7 cellular contexts compared by ENCODE assay signal in the genomic region with DNA sequence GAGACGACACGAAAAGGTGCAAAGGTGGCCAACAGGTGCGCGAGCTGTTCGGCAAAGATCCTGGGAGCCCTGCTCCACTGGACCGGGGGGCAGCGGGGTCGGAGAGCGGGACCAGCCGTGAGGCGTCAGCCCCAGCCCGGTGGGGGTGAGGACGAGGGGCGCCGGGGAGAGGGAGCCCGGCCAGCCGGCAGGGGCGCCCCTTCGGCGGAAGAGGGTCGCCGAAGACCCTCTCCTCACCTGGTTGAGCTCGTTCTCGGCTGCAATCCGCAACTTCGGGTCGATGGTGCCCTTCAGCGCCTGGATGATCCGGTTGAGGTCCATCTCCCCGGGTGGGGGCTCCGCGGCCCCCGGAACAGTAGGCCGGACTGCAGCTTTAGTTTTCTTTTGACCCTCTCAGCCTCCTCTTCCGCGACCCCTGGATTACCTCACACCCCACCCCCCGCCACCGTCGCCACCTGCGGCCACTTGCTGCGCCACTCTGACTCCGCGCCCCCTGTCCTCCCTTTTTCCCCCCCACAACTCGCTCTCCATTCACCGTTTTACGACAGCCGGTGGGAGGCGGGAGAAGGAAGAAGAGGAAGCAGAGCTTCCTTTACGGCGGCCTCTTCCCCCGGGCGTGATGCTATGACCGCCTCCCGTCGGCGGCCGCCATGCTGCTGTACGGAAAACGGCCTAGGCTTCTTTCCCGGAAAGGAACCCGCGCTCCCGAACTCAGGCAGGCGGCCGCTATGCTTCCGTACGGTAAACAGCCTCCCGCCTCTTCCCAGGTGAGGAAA. TPM values are rescaled to one million over a fixed set of nuclear protein-coding genes. Genes with fewer than 3 reads are reported as not detected.
DNase-seq lines count a peak whose midpoint lies in the region; ATAC-seq and TF ChIP-seq lines count a peak whose summit lies in the region.

Gene IPO8 (minus strand): TSS at position 543 of the 776 bp plus-strand sequence. CDS start 222 bp downstream, at position 321.

- peaks cover 9% of the 10 kb centered on the region for H3K4me1 ChIP-seq in hepatocyte (ENCODE audit: insufficient read depth)

- peaks cover 44% of the 10 kb centered on the region for H3K79me2 ChIP-seq in hepatocyte

- H3K4me2 ChIP-seq in hepatocyte, result peak within 1 kb of the TSS; percentile 88

- no peaks in the 10 kb centered on the region for H3K9me3 ChIP-seq in hepatocyte (ENCODE audit: low read depth)

- no peaks in the 10 kb centered on the region for H4K20me1 ChIP-seq in hepatocyte (ENCODE audit: insufficient read depth, poor library complexity, severe bottlenecking)

- no peaks in the 10 kb centered on the region for H3K36me3 ChIP-seq in hepatocyte (replicated peaks; ENCODE audit: insufficient read depth, low read depth)

- ATAC-seq in GM18508 (IDR thresholded peaks at IDR 0.05; ENCODE audit: insufficient read depth, unreplicated experiment), result peak; percentile 44
- peak; percentile 68 for ATAC-seq in HG03025 (IDR thresholded peaks at IDR 0.05; ENCODE audit: low FRiP score, unreplicated experiment)

- peak; percentile 44 for TF ChIP-seq CTCF in hepatocyte (IDR thresholded peaks at IDR 0.05; ENCODE audit: poor library complexity)
- peak; percentile 51 for TF ChIP-seq CTCF in retinal pigment epithelial cell (conservative IDR thresholded peaks at IDR 0.05; ENCODE audit: low read depth, low read length)

- H3K4me3 ChIP-seq in hepatocyte, result peak within 1 kb of the TSS; percentile 96
- peak within 1 kb of the TSS; percentile 99 for H3K4me3 ChIP-seq in retinal pigment epithelial cell (ENCODE audit: low read length)

- 2% methylated on average over 64 of the region's 68 CpGs for WGBS in hepatocyte (ENCODE audit: low lambda C conversion rate, missing lambda C conversion rate)

- DNase-seq in NCI-H2029 treated with DMSO at 0.1 percent for 48 hours (lab: John Stamatoyannopoulos, UW) (peak; percentile 76), T1000 (lab: John Stamatoyannopoulos, UW) (peak; percentile 88), astrocyte of the hippocampus (ENCODE audit: low read depth, low spot score) (peak; percentile 96), hepatocyte (ENCODE audit: low spot score) (peak; percentile 95), retinal pigment epithelial cell (ENCODE audit: low read depth) (peak; percentile 64)

- no peaks in the 10 kb centered on the region for H3K27me3 ChIP-seq in hepatocyte

- H3K27ac ChIP-seq in hepatocyte, result peak within 1 kb of the TSS; percentile 80

- peak within 1 kb of the TSS; percentile 95 for H2AFZ ChIP-seq in hepatocyte

- no peaks in the 10 kb centered on the region for H3K9me2 ChIP-seq in hepatocyte (replicated peaks; ENCODE audit: insufficient read depth)

RNA-seq across cellular contexts. Expression of gene IPO8, which starts in this region (rescaled TPM):
- 26.3 and 31.6 TPM in 2 replicates for total RNA-seq in hepatocyte
- 7.2 and 7.3 TPM in 2 replicates for polyA plus RNA-seq in hepatocyte

Comparison
In these comparisons a context has a peak if more than half of its experiments do, and no peak if none do; other contexts are left out.
1. Peak in every context shown above with its lines: DNase-seq, ATAC-seq, H3K4me3 ChIP-seq and H3K27ac ChIP-seq.